ENCODE assay signal across 3 cellular contexts in genomic region chr6:138956244-138956924, GRCh38.
TF ChIP-seq lines count a peak whose summit lies in the region.

No MANE protein-coding gene starts in this region.

TF ChIP-seq in A549, 52 proteins besides CTCF, POLR2A, EP300 and RAD21 (continued from another document):
- TF ChIP-seq KDM5A (IDR thresholded peaks at IDR 0.05) (no peak), KDM1A (IDR thresholded peaks at IDR 0.05; ENCODE audit: low read depth) (no peak), ZSCAN20 (CRISPR knock-in tag; IDR thresholded peaks at IDR 0.05) (no peak), JUNB (IDR thresholded peaks at IDR 0.05) (no peak), CBX2 (IDR thresholded peaks at IDR 0.05; ENCODE audit: borderline replicate concordance, low read depth) (no peak), HOXB5 (CRISPR knock-in tag; IDR thresholded peaks at IDR 0.05) (no peak), NR3C1 (IDR thresholded peaks at IDR 0.05) (no peak), TFCP2L1 (CRISPR knock-in tag; IDR thresholded peaks at IDR 0.05) (no peak)

TF ChIP-seq in liver, 16 proteins besides CTCF, POLR2A, EP300 and RAD21 (continued from another document):
- peak; percentile 29 for TF ChIP-seq ATF3 (IDR thresholded peaks at IDR 0.05)
- TF ChIP-seq FOXA2 (IDR thresholded peaks at IDR 0.05): no peak
- peak; percentile 27 for TF ChIP-seq YY1 (IDR thresholded peaks at IDR 0.05)
- peak; percentile 58 for TF ChIP-seq MAX (IDR thresholded peaks at IDR 0.05)
- no peak for TF ChIP-seq SP1 (IDR thresholded peaks at IDR 0.05)
- no peak for TF ChIP-seq TAF1 (conservative IDR thresholded peaks at IDR 0.05)
- TF ChIP-seq JUND (IDR thresholded peaks at IDR 0.05): peak in 1 of 2 donors; percentile 41
- no peak for TF ChIP-seq REST (IDR thresholded peaks at IDR 0.05)
- peak; percentile 50 to 68 for TF ChIP-seq HNF4A (conservative IDR thresholded peaks at IDR 0.05)

TF ChIP-seq in SK-N-SH, 30 proteins besides CTCF, POLR2A, EP300 and RAD21:
- no peak for TF ChIP-seq USF1 (IDR thresholded peaks at IDR 0.05; ENCODE audit: borderline replicate concordance, low read depth)
- TF ChIP-seq REST (IDR thresholded peaks at IDR 0.05; ENCODE audit: low read depth, low read length): no peak
- no peak for TF ChIP-seq FOSL2 (IDR thresholded peaks at IDR 0.05; ENCODE audit: borderline replicate concordance, low read depth)
- TF ChIP-seq PBX3 (IDR thresholded peaks at IDR 0.05): no peak
- no peak for TF ChIP-seq MXI1 (IDR thresholded peaks at IDR 0.05; ENCODE audit: low read depth, low read length)
- TF ChIP-seq MEF2A (IDR thresholded peaks at IDR 0.05; ENCODE audit: borderline replicate concordance, low read depth): no peak
- no peak for TF ChIP-seq RCOR1 (IDR thresholded peaks at IDR 0.05; ENCODE audit: low read length)
- no peak for TF ChIP-seq SIN3A (IDR thresholded peaks at IDR 0.05; ENCODE audit: borderline replicate concordance, low read depth, low read length)
- no peak for TF ChIP-seq TCF12 (IDR thresholded peaks at IDR 0.05)
- no peak for TF ChIP-seq NRF1 (IDR thresholded peaks at IDR 0.05; ENCODE audit: low read depth, low read length)
- no peak for TF ChIP-seq RXRA (IDR thresholded peaks at IDR 0.05; ENCODE audit: borderline replicate concordance, low read depth)
- no peak for TF ChIP-seq GATA2 (CRISPR knock-in tag; IDR thresholded peaks at IDR 0.05)
- no peak for TF ChIP-seq ELF1 (IDR thresholded peaks at IDR 0.05)
- no peak for TF ChIP-seq IRF3 (IDR thresholded peaks at IDR 0.05; ENCODE audit: low read depth, low read length)
- no peak for TF ChIP-seq FOXJ3 (CRISPR knock-in tag; IDR thresholded peaks at IDR 0.05)
- no peak for TF ChIP-seq RFX5 (IDR thresholded peaks at IDR 0.05; ENCODE audit: low read length)
- TF ChIP-seq CHD2 (IDR thresholded peaks at IDR 0.05; ENCODE audit: low read length, partially characterized antibody): no peak
- TF ChIP-seq POLR2AphosphoS5 (IDR thresholded peaks at IDR 0.05; ENCODE audit: low read depth, low read length): no peak
- TF ChIP-seq ZBTB33 (IDR thresholded peaks at IDR 0.05; ENCODE audit: borderline replicate concordance, low read depth): no peak
